8 cellular contexts compared by ENCODE assay signal in the genomic region with DNA sequence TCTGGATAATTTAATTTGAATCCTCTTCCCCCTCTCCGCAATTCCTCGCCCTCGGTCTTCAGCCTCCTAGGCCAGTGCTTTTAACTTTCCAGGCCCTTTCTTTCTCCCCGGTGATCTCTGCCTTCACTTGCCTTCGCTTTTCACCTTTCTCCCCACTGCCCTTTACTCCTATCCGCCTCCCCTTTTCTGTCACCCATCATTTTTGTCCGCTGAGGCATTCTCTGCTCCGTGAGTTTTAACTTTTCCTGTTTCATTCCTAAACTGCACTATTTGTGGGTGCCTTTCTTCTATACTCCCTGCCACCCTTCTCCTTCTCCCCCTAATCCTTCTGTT. TPM values are rescaled to one million over a fixed set of nuclear protein-coding genes. Genes with fewer than 3 reads are reported as not detected.
A peak's percentile ranks its signal among the peaks of the same experiment; 100 is the strongest.
DNase-seq lines count a peak whose midpoint lies in the region; TF ChIP-seq lines count a peak whose summit lies in the region.

No MANE protein-coding gene starts in this region.

- H3K4me2 ChIP-seq in PC-9: peak overlapping the region; percentile 100

- no TSS peak for BruUV-seq in PC-9 (replicated peaks; lab: Mats Ljungman, UMichigan)

- intact Hi-C loops in PC-9 (cut with micrococcal nuclease; ENCODE audit: unreplicated experiment): loop anchor here (10.0 kb wide), 2 partner anchors 380 to 1270 kb away; a partner anchor contains a TSS
- intact Hi-C loops in ovary (cut with DNase I): loop anchor here in 1 of 4 donors (10.0 kb wide), 1 partner anchor 370 kb away; a partner anchor contains a TSS

- DNase-seq in EH (ENCODE audit: low read depth) (peak; percentile 6), PC-9 (no peak), epithelial cell of prostate (ENCODE audit: low read depth, low spot score) (no peak), ovary (no peak), HPDE6-E6E7 (ENCODE audit: extremely low spot score) (no peak), NCI-H82 treated with DMSO at 0.1 percent for 48 hours (lab: John Stamatoyannopoulos, UW; ENCODE audit: unreplicated experiment) (no peak), SKM-1 treated with dmso at 0.1 percent for 144 hours (lab: John Stamatoyannopoulos, UW; ENCODE audit: unreplicated experiment) (no peak), middle frontal gyrus (ENCODE audit: extremely low spot score, low spot score) (no peak)

- H3K4me3 ChIP-seq in PC-9 (peak overlapping the region; percentile 74), ovary (peak overlapping the region; percentile 78)

- TF ChIP-seq EP300 in ovary (IDR thresholded peaks at IDR 0.05): no peak

- H3K27ac ChIP-seq in PC-9 (peak overlapping the region; percentile 74), epithelial cell of prostate (peak overlapping the region; percentile 84), ovary (peak overlapping the region; percentile 69 to 75)

- TF ChIP-seq POLR2A in ovary (IDR thresholded peaks at IDR 0.05): no peak

- TF ChIP-seq CTCF in PC-9 (conservative IDR thresholded peaks at IDR 0.05) (no peak), ovary (IDR thresholded peaks at IDR 0.05) (no peak)

- H3K79me2 ChIP-seq in PC-9 (ENCODE audit: low read depth): peaks cover 57% of the 10 kb centered on the region

- H3K27me3 ChIP-seq in PC-9 (ENCODE audit: insufficient read depth, low read depth) (no peaks in the 10 kb centered on the region), ovary (no peaks in the 10 kb centered on the region)

- H2AFZ ChIP-seq in PC-9: peak overlapping the region; percentile 86

- 1 to 3% (median 2%) methylated on average over 8 of the region's 8 CpGs for WGBS in ovary, 3 donors

- CTCF ChIA-PET in PC-9 (lab: Charles Lee): no interaction called here

- POLR2A ChIA-PET in PC-9 (lab: Charles Lee; ENCODE audit: unreplicated experiment): no interaction called here

- H3F3A ChIP-seq in PC-9 (ENCODE audit: insufficient read depth, low read depth): peaks cover 6% of the 10 kb centered on the region

- peaks cover 11% of the 10 kb centered on the region; the same call in 1 of the 2 replicates for H4K20me1 ChIP-seq in PC-9 (ENCODE audit: insufficient read depth)

- no peaks in the 10 kb centered on the region for H3K36me3 ChIP-seq in PC-9 (ENCODE audit: low read depth)
- H3K36me3 ChIP-seq in ovary: no peaks in the 10 kb centered on the region

- H3K4me1 ChIP-seq in PC-9 (replicated peaks; ENCODE audit: insufficient read depth): peaks cover 23% of the 10 kb centered on the region
- H3K4me1 ChIP-seq in ovary (ENCODE audit: insufficient read depth): peaks cover 8% of the 10 kb centered on the region

- H3K9me2 ChIP-seq in PC-9 (ENCODE audit: insufficient read depth): no peaks in the 10 kb centered on the region

- H3K9me3 ChIP-seq in PC-9 (ENCODE audit: insufficient read depth, low read depth) (no peaks in the 10 kb centered on the region), ovary (no peaks in the 10 kb centered on the region)

RNA-seq across cellular contexts. Expression of a gene that starts 0.7 kb away (rescaled TPM):
- total RNA-seq in PC-9 (2021): 41.9 and 47.0 TPM in 2 replicates
- 100 to 1,000 TPM in 1 of 7 donors, 10 to 100 TPM in 6; 45.7 to 101 (median 79.9) TPM for total RNA-seq in ovary
- polyA plus RNA-seq in ovary: 10 to 100 TPM; 30.0 to 56.2 TPM

RNA-seq across cellular contexts. Expression of a gene that starts 2.5 kb away (rescaled TPM):
- total RNA-seq in PC-9 (2021) (0.83 and 1.9 TPM in 2 replicates), ovary (1 to 10 TPM in 1 of 7 donors, under 1 TPM in 3, not detected in 3; 0.11 to 5.2 (median 0.54) TPM)
- under 1 TPM; 0.07 to 0.32 TPM for polyA plus RNA-seq in ovary
